In genomic region chr17:33459078-33459940, GRCh38 we compare ENCODE assay signal across 23 cellular contexts.
DNase-seq lines count a peak whose midpoint lies in the region; ATAC-seq and TF ChIP-seq lines count a peak whose summit lies in the region.
"Had no signal": no experiment of that assay in that cellular context is flagged by ENCODE, and none has a peak within 500 bp of the region (broad histone marks: within the 10 kb centered on the region; RNA-seq: fewer than 3 reads in every experiment).

No MANE protein-coding gene starts in this region.

- no peaks in the 10 kb centered on the region for H3K27me3 ChIP-seq in MM.1S (replicated peaks; ENCODE audit: insufficient read depth, low read length)
- peaks cover 0 to 25% (median 8%) of the 10 kb centered on the region in 9 donors for H3K27me3 ChIP-seq in heart left ventricle
- no peaks in the 10 kb centered on the region for H3K27me3 ChIP-seq in aorta (ENCODE audit: control insufficient read depth in 1 of 2, insufficient read depth in 2 of 2, low read length in 1 of 2)
- H3K27me3 ChIP-seq: BLaER1 treated with 17β-estradiol and CSF1 and Interleukin-3, amounts not matched to agents 10 nM and 100 nM had no signal

- intact Hi-C loops in heart left ventricle (cut with DNase I) (no loop called here), mucosa of descending colon (cut with DNase I, micrococcal nuclease) (no loop called here), aorta (cut with DNase I) (no loop called here)

- TF ChIP-seq POLR2A in heart left ventricle (IDR thresholded peaks at IDR 0.05) = no peak

- 63 to 69% (median 68%) methylated on average over 17 of the region's 17 CpGs for WGBS in heart left ventricle, 4 donors
- WGBS in aorta, 2 donors = 69 to 73% methylated on average over 17 of the region's 17 CpGs

- no peaks in the 10 kb centered on the region for H4K20me1 ChIP-seq in MM.1S (ENCODE audit: insufficient read depth, low read length)
- H4K20me1 ChIP-seq: BLaER1 treated with 17β-estradiol and CSF1 and Interleukin-3, amounts not matched to agents 10 nM and 100 nM had no signal

- peak overlapping the region; percentile 37 for H3K4me3 ChIP-seq in MM.1S (ENCODE audit: low read length)
- no peak overlapping the region for H3K4me3 ChIP-seq in heart left ventricle
- H3K4me3 ChIP-seq in mucosa of descending colon = no peak overlapping the region
- no peak overlapping the region for H3K4me3 ChIP-seq in aorta (ENCODE audit: low read length in 2 of 2)
- H3K4me3 ChIP-seq: A549; BLaER1 treated with 17β-estradiol and CSF1 and Interleukin-3, amounts not matched to agents 10 nM and 100 nM; tibial artery had no signal

- peak overlapping the region; percentile 36 for H3K4me2 ChIP-seq in MM.1S (ENCODE audit: low read depth, low read length)
- H3K4me2 ChIP-seq: A549 had no signal

- H3K27ac ChIP-seq in MM.1S (ENCODE audit: low read length) (peak overlapping the region; percentile 14; the same call in 1 of the 2 replicates), heart left ventricle (no peak overlapping the region), aorta (ENCODE audit: low read depth in 1 of 2, low read length in 2 of 2) (no peak overlapping the region)
- H3K27ac ChIP-seq: A549; BLaER1 treated with 17β-estradiol and CSF1 and Interleukin-3, amounts not matched to agents 10 nM and 100 nM; tibial artery had no signal

- peak overlapping the region; percentile 40 for H2AFZ ChIP-seq in MM.1S (ENCODE audit: low read length)

- H3F3A ChIP-seq in MM.1S (ENCODE audit: insufficient read depth, low read length) = no peaks in the 10 kb centered on the region

- H3K79me2 ChIP-seq in MM.1S (ENCODE audit: low read length) = no peaks in the 10 kb centered on the region

- TF ChIP-seq CTCF in MM.1S (IDR thresholded peaks at IDR 0.05; ENCODE audit: low read length) = peak; percentile 35
- TF ChIP-seq CTCF in heart left ventricle (IDR thresholded peaks at IDR 0.05) = no peak
- no peak for TF ChIP-seq CTCF in mucosa of descending colon (IDR thresholded peaks at IDR 0.05)

- ATAC-seq in GM19351 (IDR thresholded peaks at IDR 0.05; ENCODE audit: unreplicated experiment) (peak; percentile 71), HG03045 (IDR thresholded peaks at IDR 0.05; ENCODE audit: unreplicated experiment) (no peak), heart left ventricle (no peak), mucosa of descending colon (no peak), aorta (ENCODE audit: low FRiP score) (no peak)
- ATAC-seq: A549; activated naive CD4-positive, alpha-beta T cell treated with anti-CD3 and anti-CD28 coated beads, Interleukin-2, amount 50 U/mL, for 72 hours; left lobe of liver; right cardiac atrium had no signal

- H3K36me3 ChIP-seq in MM.1S (replicated peaks; ENCODE audit: insufficient read depth, low read length) (no peaks in the 10 kb centered on the region), heart left ventricle (no peaks in the 10 kb centered on the region), mucosa of descending colon (ENCODE audit: low read depth) (no peaks in the 10 kb centered on the region), aorta (ENCODE audit: control insufficient read depth in 1 of 2, insufficient read depth in 2 of 2, low read length in 1 of 2) (no peaks in the 10 kb centered on the region)
- H3K36me3 ChIP-seq: BLaER1 treated with 17β-estradiol and CSF1 and Interleukin-3, amounts not matched to agents 10 nM and 100 nM; tibial artery had no signal

- no peaks in the 10 kb centered on the region for H3K9me3 ChIP-seq in MM.1S (replicated peaks; ENCODE audit: insufficient read depth, low read length)
- no peaks in the 10 kb centered on the region for H3K9me3 ChIP-seq in heart left ventricle
- H3K9me3 ChIP-seq in mucosa of descending colon = no peaks in the 10 kb centered on the region
- no peaks in the 10 kb centered on the region for H3K9me3 ChIP-seq in aorta (ENCODE audit: control insufficient read depth, low read length)
- H3K9me3 ChIP-seq: A549; BLaER1 treated with 17β-estradiol and CSF1 and Interleukin-3, amounts not matched to agents 10 nM and 100 nM; tibial artery had no signal

- H3K9me2 ChIP-seq in MM.1S (replicated peaks; ENCODE audit: insufficient read depth, low read length) = no peaks in the 10 kb centered on the region

- H3K9ac ChIP-seq in MM.1S (ENCODE audit: low read length) = no peak overlapping the region
- H3K9ac ChIP-seq: BLaER1 treated with 17β-estradiol and CSF1 and Interleukin-3, amounts not matched to agents 10 nM and 100 nM had no signal

- H3K4me1 ChIP-seq in MM.1S (ENCODE audit: low read length) = peaks cover 6% of the 10 kb centered on the region; the same call in 1 of the 2 replicates
- H3K4me1 ChIP-seq in heart left ventricle = no peaks in the 10 kb centered on the region
- H3K4me1 ChIP-seq in mucosa of descending colon (ENCODE audit: low read depth) = no peaks in the 10 kb centered on the region
- H3K4me1 ChIP-seq in aorta (ENCODE audit: control insufficient read depth in 1 of 2, insufficient read depth in 2 of 2, low read length in 2 of 2) = no peaks in the 10 kb centered on the region
- H3K4me1 ChIP-seq: A549, tibial artery had no signal

- DNase-seq in Daoy (ENCODE audit: low read depth) (peak; percentile 32), MM.1S (peak; percentile 56), iPS-NIHi7 (ENCODE audit: extremely low spot score) (peak; percentile 58), heart left ventricle (no peak), mucosa of descending colon (no peak), aorta (no peak)
- DNase-seq: activated B cell treated with CpG ODN at 0.5 μM for 24 hours; activated CD8-positive, alpha-beta memory T cell treated with anti-CD3 and anti-CD28 coated beads for 24 hours; DMS 273 treated with DMSO at 0.1 percent for 48 hours; foreskin fibroblast; GF-D8; NCI-H2081 treated with DMSO at 0.1 percent for 48 hours; NCI-H524; right cardiac atrium; stimulated activated naive CD4-positive, alpha-beta T cell; T-helper 2 cell; tibial artery had no signal

Comparison
In these comparisons a context has a peak if more than half of its experiments do, and no peak if none do; other contexts are left out.
1. DNase-seq: peak in Daoy (single experiment), MM.1S (single experiment) and iPS-NIHi7 (single experiment); none in heart left ventricle (0 of 5), mucosa of descending colon (0 of 3) and aorta (0 of 2).